Comparison of ENCODE assay signal across 9 cellular contexts in genomic region chr16:2884041-2884451, GRCh38. TPM values are rescaled to one million over a fixed set of nuclear protein-coding genes. Genes with fewer than 3 reads are reported as not detected.
DNase-seq lines count a peak whose midpoint lies in the region; ATAC-seq and TF ChIP-seq lines count a peak whose summit lies in the region.
"Had no signal": no experiment of that assay in that cellular context is flagged by ENCODE, and none has a peak within 500 bp of the region (broad histone marks: within the 10 kb centered on the region; RNA-seq: fewer than 3 reads in every experiment).

No MANE protein-coding gene starts in this region.

- TF ChIP-seq CTCF in left ventricle myocardium inferior (IDR thresholded peaks at IDR 0.05; ENCODE audit: borderline replicate concordance) (no peak), astrocyte of the cerebellum (IDR thresholded peaks at IDR 0.05; ENCODE audit: low read depth, low read length, missing control alignments) (no peak)

- H3K23ac ChIP-seq in mesendoderm (ENCODE audit: low read length) = no peak overlapping the region

- H2BK120ac ChIP-seq in mesendoderm (ENCODE audit: low read depth, low read length) = no peak overlapping the region

- ATAC-seq in left cardiac atrium (no peak), GM18868 (IDR thresholded peaks at IDR 0.05; ENCODE audit: unreplicated experiment) (no peak), GM21786 (IDR thresholded peaks at IDR 0.05; ENCODE audit: unreplicated experiment) (no peak)

- WGBS in mesendoderm (ENCODE audit: extremely low coverage, insufficient coverage, low lambda C conversion rate) = no CpG with 5 or more reads among the region's 18 CpGs

- peaks cover 17% of the 10 kb centered on the region for H3K4me1 ChIP-seq in left ventricle myocardium inferior
- no peaks in the 10 kb centered on the region for H3K4me1 ChIP-seq in mesendoderm (ENCODE audit: control insufficient read depth, low read depth, low read length)

- H3K9ac ChIP-seq in mesendoderm (ENCODE audit: low read length) = peak overlapping the region; percentile 90

- H3K36me3 ChIP-seq in left ventricle myocardium inferior = peaks cover 3% of the 10 kb centered on the region
- H3K36me3 ChIP-seq in mesendoderm (ENCODE audit: control insufficient read depth, insufficient read depth, low read length) = no peaks in the 10 kb centered on the region

- H3K27ac ChIP-seq in left ventricle myocardium inferior (replicated peaks) = peak overlapping the region; percentile 97
- no peak overlapping the region for H3K27ac ChIP-seq in mesendoderm (ENCODE audit: low read depth, low read length)

- no peak overlapping the region for H2BK15ac ChIP-seq in mesendoderm (replicated peaks; ENCODE audit: low read depth)

- no peak overlapping the region for H4K5ac ChIP-seq in mesendoderm (ENCODE audit: low read length)

- no peaks in the 10 kb centered on the region for H3K27me3 ChIP-seq in left ventricle myocardium inferior (ENCODE audit: low read depth)
- H3K27me3 ChIP-seq in mesendoderm (ENCODE audit: insufficient read depth, low read length, poor library complexity) = no peaks in the 10 kb centered on the region

- H3K9me3 ChIP-seq in left ventricle myocardium inferior (replicated peaks) = peaks cover 13% of the 10 kb centered on the region

- DNase-seq in left ventricle myocardium inferior (no peak), left cardiac atrium (no peak), astrocyte of the cerebellum (ENCODE audit: low read depth) (no peak), mesendoderm (no peak), NCI-H146 treated with DMSO at 0.1 percent for 48 hours (lab: John Stamatoyannopoulos, UW; ENCODE audit: unreplicated experiment) (no peak), SIG-M5 (lab: John Stamatoyannopoulos, UW) (no peak)

- in situ Hi-C loops in astrocyte of the cerebellum (cut with HindIII; ENCODE audit: low sequenced_read_pairs) = no loop called here

- H3K18ac ChIP-seq in mesendoderm (ENCODE audit: low read length) = no peak overlapping the region

- H3K79me1 ChIP-seq in mesendoderm (ENCODE audit: low read length) = no peaks in the 10 kb centered on the region

- H3K4me2 ChIP-seq in mesendoderm (ENCODE audit: low read length) = peak overlapping the region; percentile 64

- H3K79me2 ChIP-seq in mesendoderm (ENCODE audit: control insufficient read depth, insufficient read depth, low read length) = no peaks in the 10 kb centered on the region

- no peak overlapping the region for H3K4ac ChIP-seq in mesendoderm (ENCODE audit: low read depth, low read length)

- H2AK5ac ChIP-seq in mesendoderm (ENCODE audit: low read length) = no peak overlapping the region

- H3K56ac ChIP-seq in mesendoderm (ENCODE audit: low read length) = no peak overlapping the region

- H2BK5ac ChIP-seq in mesendoderm (ENCODE audit: low read length) = no peak overlapping the region

- H4K8ac ChIP-seq in mesendoderm (ENCODE audit: low read depth, low read length) = no peak overlapping the region

- intact Hi-C loops in left ventricle myocardium inferior (cut with micrococcal nuclease) (no loop called here), left cardiac atrium (cut with DNase I) (no loop called here)

- H3K4me3 ChIP-seq in left ventricle myocardium inferior (peak overlapping the region; percentile 93), astrocyte of the cerebellum (ENCODE audit: low read depth, low read length) (peak overlapping the region; percentile 88), mesendoderm (ENCODE audit: low read length) (no peak overlapping the region)

RNA-seq across cellular contexts. Expression of gene FLYWCH2, which starts 1.0 kb away (rescaled TPM):
- 23.2 TPM for total RNA-seq in left ventricle myocardium inferior
- 10 to 100 TPM; 27.1 to 29.1 TPM for total RNA-seq in left cardiac atrium
- polyA plus RNA-seq in mesendoderm (2013, experiment 1 of 2) = 10.1 TPM
- polyA plus RNA-seq in mesendoderm (2013, experiment 2 of 2) = 11.1 TPM

RNA-seq across cellular contexts. Expression of gene PRSS22, which starts 26.1 kb away (rescaled TPM):
- total RNA-seq in left ventricle myocardium inferior = not detected
- total RNA-seq in left cardiac atrium = not detected
- 0.58 TPM for polyA plus RNA-seq in mesendoderm (2013, experiment 1 of 2)
- 0.94 TPM for polyA plus RNA-seq in mesendoderm (2013, experiment 2 of 2)
- total RNA-seq: lung microvascular endothelial cell had no signal

RNA-seq across cellular contexts. Expression of gene FLYWCH1, which starts 27.7 kb away (rescaled TPM):
- total RNA-seq in left ventricle myocardium inferior (35.7 TPM), left cardiac atrium (10 to 100 TPM; 31.4 to 35.1 TPM)
- 5.1 TPM for polyA plus RNA-seq in mesendoderm (2013, experiment 1 of 2)
- 5.3 TPM for polyA plus RNA-seq in mesendoderm (2013, experiment 2 of 2)

RNA-seq across cellular contexts. Expression of gene ZG16B, which starts 53.9 kb away (rescaled TPM):
- 0.27 TPM for total RNA-seq in left ventricle myocardium inferior
- total RNA-seq in left cardiac atrium = under 1 TPM in 1 of 2 donors, not detected in 1; 0.27 TPM
- polyA plus RNA-seq in mesendoderm (2013, experiment 1 of 2) = 0.27 TPM
- 0.28 TPM for polyA plus RNA-seq in mesendoderm (2013, experiment 2 of 2)
- total RNA-seq: lung microvascular endothelial cell had no signal
